1 cellular context compared by ENCODE assay signal in the genomic region with DNA sequence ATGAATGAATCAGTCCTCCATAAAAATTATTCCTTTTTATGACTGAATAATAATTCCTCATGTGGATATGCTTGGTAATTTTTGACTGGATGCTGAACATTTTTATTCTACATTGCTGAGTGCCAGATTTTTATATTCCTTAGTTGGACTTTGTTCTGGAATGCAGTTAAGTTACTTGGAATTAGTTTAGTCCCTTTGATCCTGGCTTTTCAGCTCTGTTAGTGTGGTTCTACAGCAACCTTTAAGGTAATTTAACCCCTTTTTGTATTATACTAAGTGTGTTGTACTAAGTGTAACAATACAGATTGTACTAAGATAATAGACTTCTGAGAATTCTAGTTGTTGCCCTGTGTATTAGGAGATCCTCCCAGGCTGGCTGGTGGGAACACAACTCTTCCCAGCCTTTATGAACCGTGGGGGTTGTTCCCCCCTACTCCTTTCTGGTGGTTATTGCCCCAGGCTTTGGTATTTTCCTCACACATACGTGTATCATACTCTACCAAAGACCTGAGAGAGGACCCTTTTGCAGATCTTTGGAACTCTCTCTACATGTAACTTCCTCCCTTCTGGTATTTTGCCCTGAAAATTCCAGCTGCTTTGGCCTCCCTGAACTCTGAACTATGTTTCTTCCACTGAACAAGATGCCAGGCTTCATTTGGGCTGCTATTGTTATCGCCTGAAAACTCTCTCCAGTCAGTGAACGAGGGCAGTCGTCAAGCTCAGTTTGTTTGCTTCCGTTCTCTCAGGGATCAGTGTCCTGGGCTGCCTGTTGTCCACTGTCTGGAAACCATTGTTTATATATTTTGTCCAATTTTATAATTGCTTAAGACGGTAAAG.
TF ChIP-seq lines count a peak whose summit lies in the region.

No MANE protein-coding gene starts in this region.

TF ChIP-seq in HepG2, 621 proteins besides CTCF, POLR2A, EP300 and RAD21 (continued from another document and continues in another):
- TF ChIP-seq, protein P1, sequence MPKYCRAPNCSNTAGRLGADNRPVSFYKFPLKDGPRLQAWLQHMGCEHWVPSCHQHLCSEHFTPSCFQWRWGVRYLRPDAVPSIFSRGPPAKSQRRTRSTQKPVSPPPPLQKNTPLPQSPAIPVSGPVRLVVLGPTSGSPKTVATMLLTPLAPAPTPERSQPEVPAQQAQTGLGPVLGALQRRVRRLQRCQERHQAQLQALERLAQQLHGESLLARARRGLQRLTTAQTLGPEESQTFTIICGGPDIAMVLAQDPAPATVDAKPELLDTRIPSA (CRISPR knock-in tag; IDR thresholded peaks at IDR 0.05; ENCODE audit: borderline replicate concordance), result no peak
- no peak for TF ChIP-seq CHCHD3 (CRISPR knock-in tag; IDR thresholded peaks at IDR 0.05)
- TF ChIP-seq IKZF5 (CRISPR knock-in tag; IDR thresholded peaks at IDR 0.05), result no peak
- TF ChIP-seq NPAS2 (CRISPR knock-in tag; IDR thresholded peaks at IDR 0.05; ENCODE audit: borderline replicate concordance), result no peak
- TF ChIP-seq KAT7 (CRISPR knock-in tag; IDR thresholded peaks at IDR 0.05; ENCODE audit: borderline replicate concordance), result no peak
- TF ChIP-seq MXD4 (CRISPR knock-in tag; IDR thresholded peaks at IDR 0.05), result 0 out of 2 replicates have a peak, but pooled peaks have one; percentile 21
- no peak for TF ChIP-seq HOXA9 (CRISPR knock-in tag; IDR thresholded peaks at IDR 0.05; ENCODE audit: borderline replicate concordance)
- TF ChIP-seq ZNF737 (CRISPR knock-in tag; IDR thresholded peaks at IDR 0.05; ENCODE audit: borderline replicate concordance), result no peak
- TF ChIP-seq BRCA1 (CRISPR knock-in tag; IDR thresholded peaks at IDR 0.05), result no peak
- TF ChIP-seq ZNF720 (CRISPR knock-in tag; IDR thresholded peaks at IDR 0.05), result no peak
- TF ChIP-seq SMARCE1 (IDR thresholded peaks at IDR 0.05; ENCODE audit: borderline replicate concordance), result no peak
- 0 out of 2 replicates have a peak, but pooled peaks have one; percentile 12 for TF ChIP-seq DMAP1 (CRISPR knock-in tag; IDR thresholded peaks at IDR 0.05)
- peak; percentile 61 for TF ChIP-seq HNF4A (CRISPR knock-in tag; IDR thresholded peaks at IDR 0.05)
- TF ChIP-seq KDM5B (CRISPR knock-in tag; IDR thresholded peaks at IDR 0.05; ENCODE audit: borderline replicate concordance), result no peak
- no peak for TF ChIP-seq BRD4 (CRISPR knock-in tag; IDR thresholded peaks at IDR 0.05)
- TF ChIP-seq, protein P2, sequence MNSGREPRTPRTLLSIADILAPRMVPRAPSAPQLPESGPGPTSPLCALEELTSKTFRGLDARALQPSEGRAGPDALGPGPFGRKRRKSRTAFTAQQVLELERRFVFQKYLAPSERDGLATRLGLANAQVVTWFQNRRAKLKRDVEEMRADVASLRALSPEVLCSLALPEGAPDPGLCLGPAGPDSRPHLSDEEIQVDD (CRISPR knock-in tag; IDR thresholded peaks at IDR 0.05; ENCODE audit: borderline replicate concordance), result no peak
- TF ChIP-seq ZKSCAN8 (CRISPR knock-in tag; IDR thresholded peaks at IDR 0.05; ENCODE audit: borderline replicate concordance), result peak; percentile 30; the same call in 1 of the 2 replicates
- TF ChIP-seq, protein P3, sequence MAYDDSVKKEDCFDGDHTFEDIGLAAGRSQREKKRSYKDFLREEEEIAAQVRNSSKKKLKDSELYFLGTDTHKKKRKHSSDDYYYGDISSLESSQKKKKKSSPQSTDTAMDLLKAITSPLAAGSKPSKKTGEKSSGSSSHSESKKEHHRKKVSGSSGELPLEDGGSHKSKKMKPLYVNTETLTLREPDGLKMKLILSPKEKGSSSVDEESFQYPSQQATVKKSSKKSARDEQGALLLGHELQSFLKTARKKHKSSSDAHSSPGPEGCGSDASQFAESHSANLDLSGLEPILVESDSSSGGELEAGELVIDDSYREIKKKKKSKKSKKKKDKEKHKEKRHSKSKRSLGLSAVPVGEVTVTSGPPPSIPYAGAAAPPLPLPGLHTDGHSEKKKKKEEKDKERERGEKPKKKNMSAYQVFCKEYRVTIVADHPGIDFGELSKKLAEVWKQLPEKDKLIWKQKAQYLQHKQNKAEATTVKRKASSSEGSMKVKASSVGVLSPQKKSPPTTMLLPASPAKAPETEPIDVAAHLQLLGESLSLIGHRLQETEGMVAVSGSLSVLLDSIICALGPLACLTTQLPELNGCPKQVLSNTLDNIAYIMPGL (CRISPR knock-in tag; IDR thresholded peaks at IDR 0.05; ENCODE audit: borderline replicate concordance in 1 of 2, low read depth in 1 of 2), result 0 out of 4 replicates have a peak, but pooled peaks of 1 of the 2 experiments have one; percentile 36
- TF ChIP-seq, protein P4, sequence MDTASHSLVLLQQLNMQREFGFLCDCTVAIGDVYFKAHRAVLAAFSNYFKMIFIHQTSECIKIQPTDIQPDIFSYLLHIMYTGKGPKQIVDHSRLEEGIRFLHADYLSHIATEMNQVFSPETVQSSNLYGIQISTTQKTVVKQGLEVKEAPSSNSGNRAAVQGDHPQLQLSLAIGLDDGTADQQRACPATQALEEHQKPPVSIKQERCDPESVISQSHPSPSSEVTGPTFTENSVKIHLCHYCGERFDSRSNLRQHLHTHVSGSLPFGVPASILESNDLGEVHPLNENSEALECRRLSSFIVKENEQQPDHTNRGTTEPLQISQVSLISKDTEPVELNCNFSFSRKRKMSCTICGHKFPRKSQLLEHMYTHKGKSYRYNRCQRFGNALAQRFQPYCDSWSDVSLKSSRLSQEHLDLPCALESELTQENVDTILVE (CRISPR knock-in tag; IDR thresholded peaks at IDR 0.05), result no peak
- TF ChIP-seq ARNT (IDR thresholded peaks at IDR 0.05), result no peak
- no peak for TF ChIP-seq YEATS4 (CRISPR knock-in tag; IDR thresholded peaks at IDR 0.05; ENCODE audit: borderline replicate concordance)
- no peak for TF ChIP-seq LCORL (IDR thresholded peaks at IDR 0.05)
- TF ChIP-seq LCORL (CRISPR knock-in tag; IDR thresholded peaks at IDR 0.05), result no peak; the same call in 1 of the 2 replicates
- no peak for TF ChIP-seq ZNF562 (CRISPR knock-in tag; IDR thresholded peaks at IDR 0.05; ENCODE audit: borderline replicate concordance)
- no peak for TF ChIP-seq ZBTB10 (CRISPR knock-in tag; IDR thresholded peaks at IDR 0.05; ENCODE audit: borderline replicate concordance)
- no peak for TF ChIP-seq ZNF570 (CRISPR knock-in tag; IDR thresholded peaks at IDR 0.05; ENCODE audit: borderline replicate concordance)
- TF ChIP-seq ZNF644 (CRISPR knock-in tag; IDR thresholded peaks at IDR 0.05; ENCODE audit: low read depth), result no peak
- TF ChIP-seq POLR2G (IDR thresholded peaks at IDR 0.05; ENCODE audit: low read depth, low read length), result no peak
- no peak for TF ChIP-seq ZNF549 (CRISPR knock-in tag; IDR thresholded peaks at IDR 0.05)
- TF ChIP-seq TOPORS (CRISPR knock-in tag; IDR thresholded peaks at IDR 0.05), result no peak
- TF ChIP-seq ZNF382 (CRISPR knock-in tag; IDR thresholded peaks at IDR 0.05; ENCODE audit: borderline replicate concordance), result no peak
- TF ChIP-seq SP4 (CRISPR knock-in tag; IDR thresholded peaks at IDR 0.05), result no peak
- TF ChIP-seq SETDB1 (CRISPR knock-in tag; IDR thresholded peaks at IDR 0.05; ENCODE audit: borderline replicate concordance), result no peak
- no peak for TF ChIP-seq BCL6 (CRISPR knock-in tag; IDR thresholded peaks at IDR 0.05)
- peak; percentile 49; the same call in 1 of the 2 replicates for TF ChIP-seq TCF7 (IDR thresholded peaks at IDR 0.05; ENCODE audit: low read depth)
- TF ChIP-seq ZNF329 (CRISPR knock-in tag; IDR thresholded peaks at IDR 0.05; ENCODE audit: low read depth), result no peak
- no peak for TF ChIP-seq CC2D1A (CRISPR knock-in tag; IDR thresholded peaks at IDR 0.05)
- no peak for TF ChIP-seq MAZ (IDR thresholded peaks at IDR 0.05; ENCODE audit: borderline replicate concordance, low read depth, low read length)
- TF ChIP-seq MAZ (CRISPR knock-in tag; IDR thresholded peaks at IDR 0.05; ENCODE audit: low read depth), result no peak
- TF ChIP-seq MATR3 (CRISPR knock-in tag; IDR thresholded peaks at IDR 0.05), result no peak
- TF ChIP-seq HHEX (CRISPR knock-in tag; IDR thresholded peaks at IDR 0.05), result no peak
- TF ChIP-seq, protein P5, sequence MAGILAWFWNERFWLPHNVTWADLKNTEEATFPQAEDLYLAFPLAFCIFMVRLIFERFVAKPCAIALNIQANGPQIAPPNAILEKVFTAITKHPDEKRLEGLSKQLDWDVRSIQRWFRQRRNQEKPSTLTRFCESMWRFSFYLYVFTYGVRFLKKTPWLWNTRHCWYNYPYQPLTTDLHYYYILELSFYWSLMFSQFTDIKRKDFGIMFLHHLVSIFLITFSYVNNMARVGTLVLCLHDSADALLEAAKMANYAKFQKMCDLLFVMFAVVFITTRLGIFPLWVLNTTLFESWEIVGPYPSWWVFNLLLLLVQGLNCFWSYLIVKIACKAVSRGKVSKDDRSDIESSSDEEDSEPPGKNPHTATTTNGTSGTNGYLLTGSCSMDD (CRISPR knock-in tag; IDR thresholded peaks at IDR 0.05), result no peak
- TF ChIP-seq ZNF460 (CRISPR knock-in tag; IDR thresholded peaks at IDR 0.05; ENCODE audit: borderline replicate concordance), result no peak
- no peak for TF ChIP-seq CENPBD1 (CRISPR knock-in tag; IDR thresholded peaks at IDR 0.05; ENCODE audit: borderline replicate concordance, low read depth)
- no peak for TF ChIP-seq ATF7-NPFF (CRISPR knock-in tag; IDR thresholded peaks at IDR 0.05; ENCODE audit: low read depth)
- TF ChIP-seq MEIS2 (CRISPR knock-in tag; IDR thresholded peaks at IDR 0.05), result no peak
- TF ChIP-seq, protein P6, sequence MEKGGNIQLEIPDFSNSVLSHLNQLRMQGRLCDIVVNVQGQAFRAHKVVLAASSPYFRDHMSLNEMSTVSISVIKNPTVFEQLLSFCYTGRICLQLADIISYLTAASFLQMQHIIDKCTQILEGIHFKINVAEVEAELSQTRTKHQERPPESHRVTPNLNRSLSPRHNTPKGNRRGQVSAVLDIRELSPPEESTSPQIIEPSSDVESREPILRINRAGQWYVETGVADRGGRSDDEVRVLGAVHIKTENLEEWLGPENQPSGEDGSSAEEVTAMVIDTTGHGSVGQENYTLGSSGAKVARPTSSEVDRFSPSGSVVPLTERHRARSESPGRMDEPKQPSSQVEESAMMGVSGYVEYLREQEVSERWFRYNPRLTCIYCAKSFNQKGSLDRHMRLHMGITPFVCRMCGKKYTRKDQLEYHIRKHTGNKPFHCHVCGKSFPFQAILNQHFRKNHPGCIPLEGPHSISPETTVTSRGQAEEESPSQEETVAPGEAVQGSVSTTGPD (CRISPR knock-in tag; IDR thresholded peaks at IDR 0.05), result no peak
- peak; percentile 90 for TF ChIP-seq ZNF652 (CRISPR knock-in tag; IDR thresholded peaks at IDR 0.05; ENCODE audit: borderline replicate concordance, low read depth)
- no peak for TF ChIP-seq ISL2 (CRISPR knock-in tag; IDR thresholded peaks at IDR 0.05)
- TF ChIP-seq, protein P7, sequence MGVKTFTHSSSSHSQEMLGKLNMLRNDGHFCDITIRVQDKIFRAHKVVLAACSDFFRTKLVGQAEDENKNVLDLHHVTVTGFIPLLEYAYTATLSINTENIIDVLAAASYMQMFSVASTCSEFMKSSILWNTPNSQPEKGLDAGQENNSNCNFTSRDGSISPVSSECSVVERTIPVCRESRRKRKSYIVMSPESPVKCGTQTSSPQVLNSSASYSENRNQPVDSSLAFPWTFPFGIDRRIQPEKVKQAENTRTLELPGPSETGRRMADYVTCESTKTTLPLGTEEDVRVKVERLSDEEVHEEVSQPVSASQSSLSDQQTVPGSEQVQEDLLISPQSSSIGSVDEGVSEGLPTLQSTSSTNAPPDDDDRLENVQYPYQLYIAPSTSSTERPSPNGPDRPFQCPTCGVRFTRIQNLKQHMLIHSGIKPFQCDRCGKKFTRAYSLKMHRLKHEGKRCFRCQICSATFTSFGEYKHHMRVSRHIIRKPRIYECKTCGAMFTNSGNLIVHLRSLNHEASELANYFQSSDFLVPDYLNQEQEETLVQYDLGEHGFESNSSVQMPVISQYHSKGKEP (CRISPR knock-in tag; IDR thresholded peaks at IDR 0.05), result no peak
- no peak for TF ChIP-seq ZNF430 (CRISPR knock-in tag; IDR thresholded peaks at IDR 0.05)
